ENCODE assay signal across 20 cellular contexts in the genomic region with DNA sequence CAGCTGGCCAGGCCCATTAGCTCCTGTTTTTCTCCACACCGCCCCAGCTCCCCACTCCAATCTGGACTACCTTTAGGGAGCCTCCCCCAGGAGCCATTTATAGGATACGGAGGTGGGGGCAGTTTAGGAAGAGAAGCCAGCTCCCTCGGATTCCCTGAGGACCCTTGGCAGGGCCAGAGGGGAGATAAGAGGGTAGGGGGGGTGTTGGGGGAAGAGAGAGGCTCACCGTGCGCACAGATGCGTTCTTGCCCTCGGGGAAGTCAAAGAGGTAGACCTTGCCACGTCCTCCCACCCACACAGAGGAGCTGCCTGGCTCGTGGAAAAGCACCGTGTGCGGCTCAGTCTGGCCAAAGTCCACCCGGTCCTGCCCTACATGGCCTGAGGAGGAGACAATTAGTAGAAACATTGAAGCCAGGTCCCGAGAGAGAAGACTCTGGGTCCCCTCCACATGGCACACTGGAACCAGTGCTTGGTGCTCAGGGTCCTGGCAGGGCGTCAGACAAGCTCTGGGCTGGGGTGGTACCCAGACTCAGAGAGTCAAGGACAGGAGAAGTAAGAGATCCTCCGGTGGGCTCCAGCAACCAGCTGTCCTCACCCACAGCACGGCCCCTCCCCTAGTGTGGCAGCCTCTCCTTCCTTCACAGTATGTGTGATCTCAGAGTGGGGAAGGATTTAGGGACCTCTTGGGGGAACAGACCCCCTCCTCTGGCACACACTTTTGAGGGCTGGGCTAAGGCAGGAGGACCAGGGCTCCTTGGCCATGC. TPM values are rescaled to one million over a fixed set of nuclear protein-coding genes. Genes with fewer than 3 reads are reported as not detected.
DNase-seq lines count a peak whose midpoint lies in the region; ATAC-seq, FAIRE-seq and TF ChIP-seq lines count a peak whose summit lies in the region.
"Had no signal": no experiment of that assay in that cellular context is flagged by ENCODE, and none has a peak within 500 bp of the region (broad histone marks: within the 10 kb centered on the region; RNA-seq: fewer than 3 reads in every experiment).

No MANE protein-coding gene starts in this region.

- H3K36me3 ChIP-seq in osteoblast (ENCODE audit: insufficient read depth, low read length) (peaks cover 47% of the 10 kb centered on the region), MG63 (peaks cover 26% of the 10 kb centered on the region), pancreas (no peaks in the 10 kb centered on the region), H7 (replicated peaks; ENCODE audit: control insufficient read depth, insufficient read depth, low read length) (peaks cover 6% of the 10 kb centered on the region)
- H3K36me3 ChIP-seq: cardiac muscle cell, SJCRH30 had no signal

- intact Hi-C loops in pancreas (cut with DNase I): no loop called here

- H3K9me3 Mint-ChIP-seq in IgD-negative memory B cell (no peaks in the 10 kb centered on the region), brain (peaks cover 0 to 2% (median 0%) of the 10 kb centered on the region in 5 experiments)
- H3K9me3 Mint-ChIP-seq: activated CD4-positive, alpha-beta memory T cell treated with anti-CD3 and anti-CD28 coated beads, Interleukin-2, amount 10 ng/mL, durations not matched to agents 7 days and 5 days had no signal

- no peaks in the 10 kb centered on the region for H3K27me3 Mint-ChIP-seq in IgD-negative memory B cell
- peaks cover 2% of the 10 kb centered on the region for H3K27me3 Mint-ChIP-seq in brain
- H3K27me3 Mint-ChIP-seq: activated CD4-positive, alpha-beta memory T cell treated with anti-CD3 and anti-CD28 coated beads, Interleukin-2, amount 10 ng/mL, durations not matched to agents 7 days and 5 days had no signal

- no peak overlapping the region for H3K4me3 ChIP-seq in osteoblast (ENCODE audit: insufficient read depth, low read length)
- H3K4me3 ChIP-seq in MG63: no peak overlapping the region
- H3K4me3 ChIP-seq in pancreas: no peak overlapping the region
- no peak overlapping the region for H3K4me3 ChIP-seq in H7 (ENCODE audit: insufficient read depth, low read depth, low read length)
- H3K4me3 ChIP-seq: cardiac muscle cell, SJCRH30 had no signal

- H3K4me3 Mint-ChIP-seq in IgD-negative memory B cell (peak overlapping the region in 2 of 4 donors; percentile 43 to 85), brain (no peak overlapping the region)
- H3K4me3 Mint-ChIP-seq: activated CD4-positive, alpha-beta memory T cell treated with anti-CD3 and anti-CD28 coated beads, Interleukin-2, amount 10 ng/mL, durations not matched to agents 7 days and 5 days had no signal

- peak overlapping the region; percentile 77 to 92 (median 78) for H3K27ac Mint-ChIP-seq in IgD-negative memory B cell
- peak overlapping the region in 3 of 5 experiments; percentile 67 to 70 (median 69) for H3K27ac Mint-ChIP-seq in brain
- H3K27ac Mint-ChIP-seq: activated CD4-positive, alpha-beta memory T cell treated with anti-CD3 and anti-CD28 coated beads, Interleukin-2, amount 10 ng/mL, durations not matched to agents 7 days and 5 days had no signal

- H4K20me1 ChIP-seq in osteoblast (ENCODE audit: insufficient read depth, low read length): peaks cover 38% of the 10 kb centered on the region

- H3K9me3 ChIP-seq in osteoblast (ENCODE audit: low read depth, low read length) (no peaks in the 10 kb centered on the region), MG63 (no peaks in the 10 kb centered on the region), pancreas (no peaks in the 10 kb centered on the region)
- H3K9me3 ChIP-seq: SJCRH30 had no signal

- 0 out of 2 replicates have a peak, but pooled peaks have one; percentile 36 for TF ChIP-seq POLR2A in GM12892 (IDR thresholded peaks at IDR 0.05; ENCODE audit: low read depth, low read length)

- FAIRE-seq in GM12892 (lab: Jason Lieb, UNC) (no peak), pancreas (lab: Jason Lieb, UNC) (no peak)
- FAIRE-seq: H54 had no signal

- peaks cover 43 to 52% (median 50%) of the 10 kb centered on the region in 3 donors for H3K4me1 Mint-ChIP-seq in IgD-negative memory B cell
- H3K4me1 Mint-ChIP-seq in brain: peaks cover 47% of the 10 kb centered on the region

- H3K79me2 ChIP-seq in osteoblast (ENCODE audit: insufficient read depth, low read length): peaks cover 100% of the 10 kb centered on the region

- no peak overlapping the region for H2AFZ ChIP-seq in osteoblast (ENCODE audit: low read length)

- TF ChIP-seq CTCF in brain (conservative IDR thresholded peaks at IDR 0.05) (no peak), osteoblast (IDR thresholded peaks at IDR 0.05; ENCODE audit: extremely low read depth, low read depth, low read length) (no peak), pancreas (IDR thresholded peaks at IDR 0.05) (no peak)

- ATAC-seq in pancreas: no peak

- DNase-seq in GM12892 (ENCODE audit: insufficient read length) (no peak), osteoblast (ENCODE audit: insufficient read length, low spot score, missing footprints) (peak; percentile 50), MG63 (no peak), pancreas (no peak), H7 (no peak)
- DNase-seq in stimulated activated CD4-positive, alpha-beta T cell treated with anti-CD3 and anti-CD28 coated beads, Interleukin-4, amount 100 ng/mL, for 24 hours: no peak
- DNase-seq: activated CD4-positive, alpha-beta memory T cell treated with anti-CD3 and anti-CD28 coated beads, Interleukin-2, amount 10 ng/mL, durations not matched to agents 7 days and 5 days; activated naive CD4-positive, alpha-beta T cell; C1 segment of cervical spinal cord; DMS79; effector memory CD4-positive, alpha-beta T cell; KBM-7; NCI-H1105 treated with DMSO at 0.1 percent for 48 hours; SJCRH30; stimulated activated naive CD4-positive, alpha-beta T cell had no signal

- H3K36me3 Mint-ChIP-seq in IgD-negative memory B cell (peaks cover 4% of the 10 kb centered on the region), brain (peaks cover 17% of the 10 kb centered on the region)

- H3K27me3 ChIP-seq in osteoblast (ENCODE audit: insufficient read depth, low read length) (no peaks in the 10 kb centered on the region), MG63 (no peaks in the 10 kb centered on the region), pancreas (no peaks in the 10 kb centered on the region), H7 (ENCODE audit: control insufficient read depth, insufficient read depth, low read length) (no peaks in the 10 kb centered on the region)
- H3K27me3 ChIP-seq: cardiac muscle cell, SJCRH30 had no signal

- H3K4me2 ChIP-seq in osteoblast (ENCODE audit: insufficient read depth, low read length): no peak overlapping the region

- H3K4me1 ChIP-seq in osteoblast (ENCODE audit: insufficient read depth, low read length): peaks cover 92% of the 10 kb centered on the region
- H3K4me1 ChIP-seq in pancreas: no peaks in the 10 kb centered on the region

- H3K27ac ChIP-seq in osteoblast (ENCODE audit: low read depth, low read length): peak overlapping the region; percentile 77
- no peak overlapping the region for H3K27ac ChIP-seq in pancreas
- H3K27ac ChIP-seq: cardiac muscle cell, SJCRH30 had no signal

- WGBS in pancreas, 2 donors: 70 to 75% methylated on average over 16 of the region's 16 CpGs

RNA-seq across cellular contexts. Expression of a gene that starts 15.0 kb away (rescaled TPM):
- 61.4 TPM for polyA plus RNA-seq in GM12892 (2012; ENCODE audit: missing spikeins)
- polyA plus RNA-seq in IgD-negative memory B cell (5.0 TPM), brain (ENCODE audit: insufficient read depth, low read depth, low replicate concordance) (22.2 TPM), pancreas (1 to 10 TPM in 1 of 2 donors, under 1 TPM in 1; 0.53 to 1.1 TPM)
- total RNA-seq in osteoblast (30.4 and 36.2 TPM in 2 replicates), pancreas (1 to 10 TPM in 2 of 6 donors, under 1 TPM in 4; 0.37 to 5.6 (median 0.75) TPM)
- 10.5 and 12.0 TPM in 2 replicates for total RNA-seq in MG63 (2014; rRNA removed; shearing (Covaris generic); ENCODE audit: low replicate concordance)
- total RNA-seq in H7 (2014; rRNA removed; shearing (Covaris generic)): 26.8 and 36.0 TPM in 2 replicates

RNA-seq across cellular contexts. Expression of a gene that starts 42.2 kb away (rescaled TPM):
- 62.5 TPM for polyA plus RNA-seq in GM12892 (2012; ENCODE audit: missing spikeins)
- polyA plus RNA-seq in IgD-negative memory B cell: 123 TPM
- polyA plus RNA-seq in brain (ENCODE audit: insufficient read depth, low read depth, low replicate concordance): 156 TPM
- 39.8 and 41.3 TPM in 2 replicates for total RNA-seq in osteoblast
- total RNA-seq in MG63 (2014; rRNA removed; shearing (Covaris generic); ENCODE audit: low replicate concordance): 90.0 and 116 TPM in 2 replicates
- 10 to 100 TPM; 16.9 to 30.2 (median 20.4) TPM for total RNA-seq in pancreas
- 10 to 100 TPM; 16.0 to 18.1 TPM for polyA plus RNA-seq in pancreas
- total RNA-seq in H7 (2014; rRNA removed; shearing (Covaris generic)): 83.0 and 105 TPM in 2 replicates

RNA-seq across cellular contexts. Expression of a gene that starts 51.3 kb away (rescaled TPM):
- 1.5 TPM for polyA plus RNA-seq in GM12892 (2012; ENCODE audit: missing spikeins)
- polyA plus RNA-seq in IgD-negative memory B cell (not detected), brain (ENCODE audit: insufficient read depth, low read depth, low replicate concordance) (1.1 TPM), pancreas (under 1 TPM; 0.09 to 0.11 TPM)
- total RNA-seq in osteoblast (1.4 and 2.1 TPM in 2 replicates), pancreas (under 1 TPM in 3 of 6 donors, not detected in 3; 0.28 to 0.66 (median 0.29) TPM)
- 0.30 and 6.3 TPM in 2 replicates for total RNA-seq in MG63 (2014; rRNA removed; shearing (Covaris generic); ENCODE audit: low replicate concordance)
- total RNA-seq in H7 (2014; rRNA removed; shearing (Covaris generic)): 5.2 and 5.6 TPM in 2 replicates
- total RNA-seq: activated CD4-positive, alpha-beta memory T cell treated with anti-CD3 and anti-CD28 coated beads, Interleukin-2, amount 10 ng/mL, durations not matched to agents 7 days and 5 days; lung microvascular endothelial cell; SJCRH30 had no signal
